In the genomic region with DNA sequence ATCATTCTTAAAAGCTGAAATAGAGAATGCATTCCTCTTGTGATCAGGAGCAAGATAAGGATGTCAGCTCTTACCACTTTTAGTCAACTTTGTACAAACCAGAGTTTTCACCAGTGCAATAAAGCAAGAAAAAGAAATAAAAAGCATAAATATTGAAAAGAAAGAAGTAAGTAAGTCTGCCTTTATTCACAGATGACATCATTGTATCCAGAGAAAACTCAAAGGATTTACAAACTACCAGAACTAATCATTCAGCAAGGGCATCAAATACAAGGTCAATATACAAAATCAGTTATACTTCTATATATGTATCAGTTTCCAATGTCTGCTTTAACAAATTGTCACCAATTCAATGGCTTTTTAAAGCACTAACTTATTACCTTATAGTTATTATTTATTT, we compare ENCODE assay signal across 38 cellular contexts. TPM values are rescaled to one million over a fixed set of nuclear protein-coding genes. Genes with fewer than 3 reads are reported as not detected.
"Had no signal": no experiment of that assay in that cellular context is flagged by ENCODE, and none has a peak within 500 bp of the region (broad histone marks: within the 10 kb centered on the region; RNA-seq: fewer than 3 reads in every experiment).

No MANE protein-coding gene starts in this region.

- H3K27me3 ChIP-seq: MG63 had no signal

- H3K4me3 ChIP-seq: MG63 had no signal

- H3K9me3 ChIP-seq: MG63 had no signal

- DNase-seq: Karpas-422, Kasumi-1, MG63, MM.1S, MV-4-11, NCI-H1048, NCI-H1092, NCI-H1092 treated with DMSO at 0.1 percent for 48 hours, NCI-H1105, NCI-H1105 treated with DMSO at 0.1 percent for 48 hours, NCI-H1417, NCI-H1417 treated with DMSO at 0.1 percent for 48 hours, NCI-H1436, NCI-H1436 treated with DMSO at 0.1 percent for 48 hours, NCI-H146, NCI-H1694, NCI-H1694 treated with DMSO at 0.1 percent for 48 hours, NCI-H187, NCI-H187 treated with DMSO at 0.1 percent for 48 hours, NCI-H1930, NCI-H2029, NCI-H2029 treated with DMSO at 0.1 percent for 48 hours, NCI-H2081, NCI-H2081 treated with DMSO at 0.1 percent for 48 hours, NCI-H2107, NCI-H2171, NCI-H2171 treated with DMSO at 0.1 percent for 48 hours, NCI-H2227 treated with DMSO at 0.1 percent for 48 hours, NCI-H226, NCI-H345, NCI-H446, NCI-H446 treated with DMSO at 0.1 percent for 48 hours, NCI-H510A, NCI-H510A treated with DMSO at 0.1 percent for 48 hours had no signal

- H3K36me3 ChIP-seq: MG63 had no signal

RNA-seq across cellular contexts. Expression of a gene that starts 13.4 kb away (rescaled TPM):
- total RNA-seq: LHCN-M2, M059J, NCI-H460 had no signal

RNA-seq across cellular contexts. Expression of a gene that starts 13.5 kb away (rescaled TPM):
- total RNA-seq: MCF 10A, NCI-H460 had no signal

RNA-seq across cellular contexts. Expression of a gene that starts 38.4 kb away (rescaled TPM):
- total RNA-seq: LHCN-M2, MCF 10A, NCI-H460 had no signal
